Comparison of ENCODE assay signal across 1 cellular context in genomic region chr4:6763330-6763851, GRCh38.
A peak's percentile ranks its signal among the peaks of the same experiment; 100 is the strongest.
TF ChIP-seq lines count a peak whose summit lies in the region.

No MANE protein-coding gene starts in this region.

TF ChIP-seq in K562, 482 proteins besides CTCF, POLR2A, EP300 and RAD21 (continued from another document and continues in another):
- peak; percentile 75; the same call in 1 of the 2 replicates for TF ChIP-seq MGA (IDR thresholded peaks at IDR 0.05)
- TF ChIP-seq LEF1 (IDR thresholded peaks at IDR 0.05): 0 out of 2 replicates have a peak, but pooled peaks have one; percentile 42
- 0 out of 4 replicates have a peak, but pooled peaks of 1 of the 2 experiments have one; percentile 11 for TF ChIP-seq FOXA3 (CRISPR knock-in tag; conservative IDR thresholded peaks at IDR 0.05 in 1 of 2, IDR thresholded peaks at IDR 0.05 in 1 of 2)
- TF ChIP-seq NR3C1 (CRISPR knock-in tag; IDR thresholded peaks at IDR 0.05): no peak
- no peak for TF ChIP-seq RFX5 (IDR thresholded peaks at IDR 0.05; ENCODE audit: low read depth, low read length)
- TF ChIP-seq ZEB2 (IDR thresholded peaks at IDR 0.05): peak; percentile 79
- TF ChIP-seq SAFB (IDR thresholded peaks at IDR 0.05; ENCODE audit: borderline replicate concordance, low read depth, low read length): no peak
- no peak for TF ChIP-seq ZNF398 (CRISPR knock-in tag; IDR thresholded peaks at IDR 0.05)
- peak; percentile 78 for TF ChIP-seq JUND (IDR thresholded peaks at IDR 0.05; ENCODE audit: borderline replicate concordance, low read depth, low read length)
- peak; percentile 47; the same call in 1 of the 3 replicates for TF ChIP-seq JUND (tag; IDR thresholded peaks at IDR 0.05; ENCODE audit: borderline replicate concordance, low read depth, low read length)
- TF ChIP-seq HDAC1 (IDR thresholded peaks at IDR 0.05): peak in 1 of 2 experiments; percentile 40; a peak in 1 of 4 replicates
- peak in 1 of 2 experiments; percentile 42 for TF ChIP-seq E2F6 (IDR thresholded peaks at IDR 0.05; ENCODE audit: borderline replicate concordance in 1 of 2, extremely low read depth in 1 of 2, insufficient read depth in 1 of 2, insufficient read length in 1 of 2, low read depth in 1 of 2, low read length in 1 of 2, poor library complexity in 1 of 2, severe bottlenecking in 1 of 2)
- no peak for TF ChIP-seq NR4A1 (CRISPR knock-in tag; IDR thresholded peaks at IDR 0.05)
- no peak for TF ChIP-seq NR4A1 (tag; IDR thresholded peaks at IDR 0.05)
- no peak for TF ChIP-seq TGIF2 (CRISPR knock-in tag; IDR thresholded peaks at IDR 0.05)
- TF ChIP-seq HDGF (IDR thresholded peaks at IDR 0.05): peak; percentile 74; the same call in 1 of the 2 replicates
- peak; percentile 43; the same call in 1 of the 2 replicates for TF ChIP-seq SP1 (CRISPR knock-in tag; IDR thresholded peaks at IDR 0.05)
- TF ChIP-seq SPI1 (IDR thresholded peaks at IDR 0.05; ENCODE audit: borderline replicate concordance, low read depth, low read length): peak; percentile 90
- TF ChIP-seq MYBL2 (IDR thresholded peaks at IDR 0.05; ENCODE audit: low read depth): no peak
- no peak for TF ChIP-seq MYBL2 (CRISPR knock-in tag; IDR thresholded peaks at IDR 0.05; ENCODE audit: borderline replicate concordance)
- TF ChIP-seq MTA3 (IDR thresholded peaks at IDR 0.05; ENCODE audit: borderline replicate concordance): 0 out of 2 replicates have a peak, but pooled peaks have one; percentile 58
- TF ChIP-seq FOXM1 (IDR thresholded peaks at IDR 0.05; ENCODE audit: low read depth): no peak
- TF ChIP-seq FOXM1 (CRISPR knock-in tag; IDR thresholded peaks at IDR 0.05; ENCODE audit: low read depth): no peak
- TF ChIP-seq MITF (IDR thresholded peaks at IDR 0.05): peak; percentile 70; the same call in 1 of the 2 replicates
- TF ChIP-seq PML (IDR thresholded peaks at IDR 0.05; ENCODE audit: low read length): no peak
- 0 out of 2 replicates have a peak, but pooled peaks have one; percentile 18 for TF ChIP-seq SOX6 (IDR thresholded peaks at IDR 0.05)
- TF ChIP-seq TAF15 (IDR thresholded peaks at IDR 0.05; ENCODE audit: low read depth, low read length): no peak
- 0 out of 2 replicates have a peak, but pooled peaks have one; percentile 10 for TF ChIP-seq SREBF1 (IDR thresholded peaks at IDR 0.05; ENCODE audit: borderline replicate concordance, low read depth, low read length)
- TF ChIP-seq USF1 (CRISPR knock-in tag; IDR thresholded peaks at IDR 0.05): peak; percentile 38; the same call in 1 of the 2 replicates
- peak; percentile 74; the same call in 1 of the 2 replicates for TF ChIP-seq CTBP1 (IDR thresholded peaks at IDR 0.05; ENCODE audit: borderline replicate concordance)
- TF ChIP-seq MBD1 (CRISPR knock-in tag; IDR thresholded peaks at IDR 0.05): peak; percentile 69; the same call in 1 of the 2 replicates
- 0 out of 4 replicates have a peak, but pooled peaks of 1 of the 2 experiments have one; percentile 42 for TF ChIP-seq UBTF (IDR thresholded peaks at IDR 0.05; ENCODE audit: borderline replicate concordance in 1 of 2, low read depth in 2 of 2, low read length in 2 of 2)
- no peak for TF ChIP-seq BRD4 (IDR thresholded peaks at IDR 0.05)
- TF ChIP-seq ATF7 (IDR thresholded peaks at IDR 0.05): peak; percentile 68
- TF ChIP-seq ZNF395 (CRISPR knock-in tag; IDR thresholded peaks at IDR 0.05): 0 out of 2 replicates have a peak, but pooled peaks have one; percentile 19
- no peak for TF ChIP-seq KAT8 (IDR thresholded peaks at IDR 0.05; ENCODE audit: low read depth)
- no peak for TF ChIP-seq ZNF324 (CRISPR knock-in tag; IDR thresholded peaks at IDR 0.05)
